Comparison of ENCODE assay signal across 11 cellular contexts in the genomic region with DNA sequence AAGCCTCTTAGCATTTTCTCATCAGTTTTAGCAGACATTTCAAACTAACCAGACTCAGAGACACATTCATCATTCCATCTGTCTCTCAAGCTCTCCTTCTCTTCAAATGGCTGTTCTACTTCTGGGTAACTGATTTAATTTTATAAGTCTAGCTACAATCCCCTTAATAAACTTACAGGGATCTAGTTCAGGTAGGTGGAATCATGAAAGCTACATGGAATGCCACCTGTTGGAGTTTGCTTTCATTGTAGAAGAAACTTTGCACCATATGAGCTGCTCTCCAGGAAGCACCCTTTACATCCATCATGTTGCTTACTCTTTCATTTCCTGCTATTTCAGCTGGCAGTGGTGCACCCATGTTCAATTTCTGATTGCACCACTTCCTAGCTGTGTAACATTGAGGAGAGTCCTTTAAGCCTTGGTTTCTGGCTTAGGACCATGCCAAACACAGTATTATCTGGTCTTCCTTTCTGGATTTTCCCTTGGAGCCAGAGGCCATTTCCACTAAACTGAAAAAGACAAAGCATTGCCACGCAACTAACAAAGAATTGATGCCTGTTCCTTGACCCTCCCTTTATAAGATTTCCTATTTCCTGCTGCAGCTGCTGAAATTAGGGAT.
DNase-seq lines count a peak whose midpoint lies in the region; ATAC-seq, FAIRE-seq and TF ChIP-seq lines count a peak whose summit lies in the region.
"Had no signal": no experiment of that assay in that cellular context is flagged by ENCODE, and none has a peak within 500 bp of the region (broad histone marks: within the 10 kb centered on the region; RNA-seq: fewer than 3 reads in every experiment).

No MANE protein-coding gene starts in this region.

- H3K36me3 Mint-ChIP-seq in CD8-positive, alpha-beta memory T cell, result peaks cover 11 to 25% (median 15%) of the 10 kb centered on the region in 3 donors
- H3K36me3 Mint-ChIP-seq: activated naive CD4-positive, alpha-beta T cell treated with anti-CD3 and anti-CD28 coated beads, Interleukin-2, amount 10 ng/mL, durations not matched to agents 7 days and 5 days had no signal

- H3K27me3 ChIP-seq in left ventricle myocardium inferior (ENCODE audit: low read depth) (no peaks in the 10 kb centered on the region), small intestine (ENCODE audit: control insufficient read depth in 2 of 2, insufficient read depth in 2 of 2, low read length in 2 of 2) (no peaks in the 10 kb centered on the region)
- H3K27me3 ChIP-seq in CD8-positive, alpha-beta memory T cell (ENCODE audit: insufficient read depth, low read length, poor library complexity, severe bottlenecking), result no peaks in the 10 kb centered on the region

- intact Hi-C loops in left ventricle myocardium inferior (cut with micrococcal nuclease), result no loop called here

- CTCF ChIA-PET in CD8-positive, alpha-beta memory T cell (lab: Charles Lee), result no interaction called here

- H3K36me3 ChIP-seq in left ventricle myocardium inferior, result no peaks in the 10 kb centered on the region
- H3K36me3 ChIP-seq in small intestine (ENCODE audit: control insufficient read depth in 2 of 2, insufficient read depth in 2 of 2, low read length in 2 of 2), result no peaks in the 10 kb centered on the region
- H3K36me3 ChIP-seq in CD8-positive, alpha-beta memory T cell (ENCODE audit: insufficient read depth, low read length), result no peaks in the 10 kb centered on the region

- no peak overlapping the region for H3K4me3 Mint-ChIP-seq in CD8-positive, alpha-beta memory T cell
- H3K4me3 Mint-ChIP-seq: activated naive CD4-positive, alpha-beta T cell treated with anti-CD3 and anti-CD28 coated beads, Interleukin-2, amount 10 ng/mL, durations not matched to agents 7 days and 5 days had no signal

- no peak for ATAC-seq in GM18907 (IDR thresholded peaks at IDR 0.05; ENCODE audit: unreplicated experiment)

- H3K9me3 ChIP-seq in left ventricle myocardium inferior (replicated peaks) (peaks cover 6% of the 10 kb centered on the region), small intestine (ENCODE audit: control insufficient read depth, low read depth) (no peaks in the 10 kb centered on the region)
- no peaks in the 10 kb centered on the region for H3K9me3 ChIP-seq in CD8-positive, alpha-beta memory T cell (ENCODE audit: low read length)

- FAIRE-seq in small intestine (lab: Jason Lieb, UNC), result no peak

- DNase-seq in NCI-H748 (lab: John Stamatoyannopoulos, UW; ENCODE audit: unreplicated experiment) (peak; percentile 9), NCI-H748 treated with DMSO at 0.1 percent for 48 hours (lab: John Stamatoyannopoulos, UW) (no peak), NOMO-1 treated with DMSO at 0.1 percent for 48 hours (lab: John Stamatoyannopoulos, UW; ENCODE audit: unreplicated experiment) (peak; percentile 62), left ventricle myocardium inferior (no peak), small intestine (peak; percentile 38), AG08396 (ENCODE audit: low spot score) (no peak)
- no peak for DNase-seq in CD8-positive, alpha-beta memory T cell
- DNase-seq: activated naive CD4-positive, alpha-beta T cell treated with anti-CD3 and anti-CD28 coated beads, Interleukin-2, amount 10 ng/mL, durations not matched to agents 7 days and 5 days; T-helper 9 cell had no signal

- no peak for TF ChIP-seq CTCF in left ventricle myocardium inferior (IDR thresholded peaks at IDR 0.05; ENCODE audit: borderline replicate concordance)

- peaks cover 0 to 17% (median 16%) of the 10 kb centered on the region in 3 donors for H3K4me1 Mint-ChIP-seq in CD8-positive, alpha-beta memory T cell

- H3K27ac ChIP-seq in left ventricle myocardium inferior (replicated peaks), result peak overlapping the region; percentile 83
- H3K27ac ChIP-seq in small intestine (ENCODE audit: low read depth in 1 of 2, low read length in 1 of 2), result peak overlapping the region in 1 of 2 donors; percentile 6
- no peak overlapping the region for H3K27ac ChIP-seq in CD8-positive, alpha-beta memory T cell (ENCODE audit: low read depth, low read length)

- no peaks in the 10 kb centered on the region for H3K27me3 Mint-ChIP-seq in CD8-positive, alpha-beta memory T cell
- H3K27me3 Mint-ChIP-seq: activated naive CD4-positive, alpha-beta T cell treated with anti-CD3 and anti-CD28 coated beads, Interleukin-2, amount 10 ng/mL, durations not matched to agents 7 days and 5 days; progenitor cell of endocrine pancreas had no signal

- H3K4me3 ChIP-seq in left ventricle myocardium inferior (no peak overlapping the region), small intestine (ENCODE audit: low read depth in 1 of 2, low read length in 2 of 2) (no peak overlapping the region)
- no peak overlapping the region for H3K4me3 ChIP-seq in CD8-positive, alpha-beta memory T cell (ENCODE audit: low read length)

- peaks cover 0 to 2% (median 0%) of the 10 kb centered on the region in 5 donors for H3K9me3 Mint-ChIP-seq in CD8-positive, alpha-beta memory T cell
- H3K9me3 Mint-ChIP-seq: activated naive CD4-positive, alpha-beta T cell treated with anti-CD3 and anti-CD28 coated beads, Interleukin-2, amount 10 ng/mL, durations not matched to agents 7 days and 5 days had no signal

- POLR2A ChIA-PET in CD8-positive, alpha-beta memory T cell (lab: Charles Lee), result no interaction called here

- 73 to 92% (median 80%) methylated on average over 1 of the region's 1 CpG for WGBS in small intestine, 3 donors

- peak overlapping the region in 2 of 8 donors; percentile 26 to 44 for H3K27ac Mint-ChIP-seq in CD8-positive, alpha-beta memory T cell
- H3K27ac Mint-ChIP-seq: activated naive CD4-positive, alpha-beta T cell treated with anti-CD3 and anti-CD28 coated beads, Interleukin-2, amount 10 ng/mL, durations not matched to agents 7 days and 5 days; progenitor cell of endocrine pancreas had no signal

- H3K4me1 ChIP-seq in left ventricle myocardium inferior, result peaks cover 71% of the 10 kb centered on the region
- H3K4me1 ChIP-seq in small intestine (ENCODE audit: control insufficient read depth in 2 of 2, insufficient read depth in 1 of 2, low read depth in 1 of 2, low read length in 1 of 2), result peaks cover 5 to 12% of the 10 kb centered on the region in 2 donors
- peaks cover 6% of the 10 kb centered on the region for H3K4me1 ChIP-seq in CD8-positive, alpha-beta memory T cell (ENCODE audit: insufficient read depth, low read length)

Comparison
In these comparisons a context has a peak if more than half of its experiments do, and no peak if none do; other contexts are left out.
1. DNase-seq: peak in NCI-H748 (single experiment), NOMO-1 treated with DMSO at 0.1 percent for 48 hours (single experiment) and small intestine (single experiment); none in NCI-H748 treated with DMSO at 0.1 percent for 48 hours (single experiment), left ventricle myocardium inferior (single experiment), CD8-positive, alpha-beta memory T cell (0 of 5) and AG08396 (single experiment).